ENCODE assay signal across 10 cellular contexts in the genomic region with DNA sequence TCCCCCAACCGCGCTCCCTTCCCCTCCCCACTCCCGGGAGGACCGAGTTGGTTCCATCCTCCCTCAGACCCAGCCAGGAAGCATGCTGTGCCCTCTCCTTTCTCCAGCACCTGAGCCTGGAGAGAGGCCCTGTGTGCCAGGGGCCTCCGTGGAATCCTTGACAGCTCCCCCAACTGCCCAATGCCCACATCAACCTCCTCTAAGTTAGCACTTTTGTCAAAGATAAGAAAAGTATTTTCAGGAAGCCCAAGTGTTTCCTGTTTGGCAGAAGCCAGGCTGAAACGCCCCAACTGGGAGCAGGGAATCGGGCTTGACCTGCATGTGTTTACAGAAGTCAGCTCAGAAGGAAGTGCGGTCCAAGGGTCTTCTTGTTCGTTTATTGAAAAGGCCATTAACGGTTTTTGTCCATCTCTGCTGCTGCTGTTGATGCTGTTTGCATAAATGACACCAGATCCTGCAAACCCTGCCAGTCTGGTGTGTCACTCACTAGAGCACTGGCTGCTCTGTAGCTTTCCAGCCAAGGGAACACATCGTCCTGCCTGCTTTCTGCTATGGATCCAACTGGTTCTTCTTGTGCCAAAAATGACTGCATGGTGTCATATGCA. TPM values are rescaled to one million over a fixed set of nuclear protein-coding genes. Genes with fewer than 3 reads are reported as not detected.
DNase-seq lines count a peak whose midpoint lies in the region; ATAC-seq, FAIRE-seq and TF ChIP-seq lines count a peak whose summit lies in the region.
"Had no signal": no experiment of that assay in that cellular context is flagged by ENCODE, and none has a peak within 500 bp of the region (broad histone marks: within the 10 kb centered on the region; RNA-seq: fewer than 3 reads in every experiment).

No MANE protein-coding gene starts in this region.

- no peaks in the 10 kb centered on the region for H3K79me1 ChIP-seq in H1 (ENCODE audit: low read depth, low read length)

- H3K56ac ChIP-seq in H1 (replicated peaks; ENCODE audit: insufficient read length, low read depth, low read length) = no peak overlapping the region

- no peak overlapping the region for H3K4me3 Mint-ChIP-seq in activated CD4-positive, alpha-beta T cell treated with anti-CD3 and anti-CD28 coated beads for 36 hours
- no peak overlapping the region for H3K4me3 Mint-ChIP-seq in activated CD4-positive, alpha-beta T cell treated with anti-CD3 and anti-CD28 coated beads, Interleukin-2, amount 10 ng/mL, durations not matched to agents 7 days and 5 days
- H3K4me3 Mint-ChIP-seq: immature natural killer cell had no signal

- H3K9me3 ChIP-seq in H1 (ENCODE audit: insufficient read depth in 2 of 2, low read depth in 1 of 2, low read length in 1 of 2) (no peaks in the 10 kb centered on the region), transverse colon (no peaks in the 10 kb centered on the region)

- H3K18ac ChIP-seq in H1 (ENCODE audit: extremely low read depth, low read length) = no peak overlapping the region

- no peaks in the 10 kb centered on the region for H3K79me2 ChIP-seq in H1 (ENCODE audit: control insufficient read depth in 1 of 2, insufficient read depth in 2 of 2, low read length in 2 of 2)

- H3K9ac ChIP-seq in H1 (replicated peaks in 1 of 4; ENCODE audit: extremely low read depth in 1 of 4, low read depth in 3 of 4, low read length in 3 of 4) = no peak overlapping the region

- H2BK5ac ChIP-seq in H1 (ENCODE audit: low read depth, low read length) = no peak overlapping the region

- H3K23me2 ChIP-seq in H1 (ENCODE audit: low read depth, low read length) = no peaks in the 10 kb centered on the region

- no peak overlapping the region for H2BK120ac ChIP-seq in H1 (replicated peaks; ENCODE audit: low read depth, low read length)

- H3K36me3 Mint-ChIP-seq in activated CD4-positive, alpha-beta T cell treated with anti-CD3 and anti-CD28 coated beads for 36 hours (ENCODE audit: low read depth) = no peaks in the 10 kb centered on the region
- no peaks in the 10 kb centered on the region for H3K36me3 Mint-ChIP-seq in activated CD4-positive, alpha-beta T cell treated with anti-CD3 and anti-CD28 coated beads, Interleukin-2, amount 10 ng/mL, durations not matched to agents 7 days and 5 days (ENCODE audit: low read depth)
- H3K36me3 Mint-ChIP-seq: immature natural killer cell had no signal

- ATAC-seq in activated CD4-positive, alpha-beta T cell treated with anti-CD3 and anti-CD28 coated beads for 36 hours = no peak
- ATAC-seq in GM21515 (IDR thresholded peaks at IDR 0.05; ENCODE audit: unreplicated experiment) = no peak

- no peaks in the 10 kb centered on the region for H3K9me3 Mint-ChIP-seq in activated CD4-positive, alpha-beta T cell treated with anti-CD3 and anti-CD28 coated beads for 36 hours (ENCODE audit: low read depth)
- H3K9me3 Mint-ChIP-seq in activated CD4-positive, alpha-beta T cell treated with anti-CD3 and anti-CD28 coated beads, Interleukin-2, amount 10 ng/mL, durations not matched to agents 7 days and 5 days = peaks cover 3% of the 10 kb centered on the region
- H3K9me3 Mint-ChIP-seq: immature natural killer cell had no signal

- H3K4me1 Mint-ChIP-seq in activated CD4-positive, alpha-beta T cell treated with anti-CD3 and anti-CD28 coated beads for 36 hours = peaks cover 22% of the 10 kb centered on the region
- no peaks in the 10 kb centered on the region for H3K4me1 Mint-ChIP-seq in activated CD4-positive, alpha-beta T cell treated with anti-CD3 and anti-CD28 coated beads, Interleukin-2, amount 10 ng/mL, durations not matched to agents 7 days and 5 days
- H3K4me1 Mint-ChIP-seq: immature natural killer cell had no signal

- peak; percentile 3 for DNase-seq in activated CD4-positive, alpha-beta T cell treated with anti-CD3 and anti-CD28 coated beads for 36 hours
- DNase-seq in activated CD4-positive, alpha-beta T cell treated with anti-CD3 and anti-CD28 coated beads, Interleukin-2, amount 50 U/mL, for 4 hours = no peak
- DNase-seq in H1 (ENCODE audit: low read depth in 1 of 2, low spot score in 2 of 2) (no peak), mesenteric fat pad (ENCODE audit: low spot score) (peak; percentile 85), transverse colon (no peak)
- DNase-seq in activated CD4-positive, alpha-beta T cell treated with anti-CD3 and anti-CD28 coated beads, Interleukin-2, amount 10 ng/mL, durations not matched to agents 7 days and 5 days = no peak
- no peak for DNase-seq in activated CD4-positive, alpha-beta T cell treated with anti-CD3 and anti-CD28 coated beads for 48 hours
- DNase-seq: immature natural killer cell; NK-92 treated with Interleukin-12 subunit alpha and Interleukin-12 subunit beta, amount 100 ng/mL, for 24 hours had no signal

- no peak overlapping the region; the same call in 1 of the 2 replicates for H2BK12ac ChIP-seq in H1 (ENCODE audit: low read depth, low read length)

- H3K14ac ChIP-seq in H1 (ENCODE audit: insufficient read length) = no peak overlapping the region

- in situ Hi-C loops in transverse colon (cut with MboI; ENCODE audit: low pct_ligation_motif_present in 1 of 4, low pct_unique_long_range_greater_than_20kb in 1 of 4, low sequenced_read_pairs in 3 of 4) = no loop called here

- peak overlapping the region; percentile 92; the same call in 1 of the 2 replicates for H2BK15ac ChIP-seq in H1 (ENCODE audit: low read length)

- H3K23ac ChIP-seq in H1 (ENCODE audit: insufficient read length) = no peak overlapping the region

- no peak overlapping the region for H2AFZ ChIP-seq in H1 (ENCODE audit: low read length)

- H3K27me3 ChIP-seq in H1 (replicated peaks in 1 of 4; ENCODE audit: control insufficient read depth in 3 of 4, extremely low read depth in 1 of 4, insufficient read depth in 3 of 4, low read length in 3 of 4) = peaks cover 0 to 2% (median 0%) of the 10 kb centered on the region in 4 experiments; a peak in 1 of 7 replicates
- H3K27me3 ChIP-seq in transverse colon = no peaks in the 10 kb centered on the region

- intact Hi-C loops in activated CD4-positive, alpha-beta T cell treated with anti-CD3 and anti-CD28 coated beads for 36 hours (cut with DNase I, micrococcal nuclease) = loop anchor here in 1 of 2 experiments (1.0 kb wide), 1 partner anchor 15 kb away; no protein-coding TSS in a partner anchor
- intact Hi-C loops in transverse colon (cut with DNase I; ENCODE audit: low total_unique reads) = no loop called here

- H3K27ac Mint-ChIP-seq in activated CD4-positive, alpha-beta T cell treated with anti-CD3 and anti-CD28 coated beads for 36 hours = no peak overlapping the region
- no peak overlapping the region for H3K27ac Mint-ChIP-seq in activated CD4-positive, alpha-beta T cell treated with anti-CD3 and anti-CD28 coated beads, Interleukin-2, amount 10 ng/mL, durations not matched to agents 7 days and 5 days

- TF ChIP-seq POLR2A in H1 (IDR thresholded peaks at IDR 0.05; ENCODE audit: control extremely low read depth in 1 of 2, low read depth in 2 of 2, low read length in 2 of 2) (no peak), transverse colon (IDR thresholded peaks at IDR 0.05) (no peak)

- no peak for FAIRE-seq in H1 (lab: Jason Lieb, UNC)

- TF ChIP-seq RAD21 in H1 (IDR thresholded peaks at IDR 0.05 in 1 of 2, conservative IDR thresholded peaks at IDR 0.05 in 1 of 2; ENCODE audit: low read depth in 2 of 2, low read length in 2 of 2) = no peak

- no peak overlapping the region for H3K4ac ChIP-seq in H1 (replicated peaks; ENCODE audit: insufficient read length, low read depth, low read length)

- H4K20me1 ChIP-seq in H1 (replicated peaks in 1 of 2; ENCODE audit: control insufficient read depth in 1 of 2, insufficient read depth in 2 of 2, low read length in 2 of 2) = no peaks in the 10 kb centered on the region

- H3K36me3 ChIP-seq in H1 (ENCODE audit: control insufficient read depth in 2 of 4, insufficient read depth in 4 of 4, low read length in 3 of 4) = no peaks in the 10 kb centered on the region
- H3K36me3 ChIP-seq in transverse colon = no peaks in the 10 kb centered on the region

- H3K4me1 ChIP-seq in H1 (replicated peaks in 1 of 4; ENCODE audit: control insufficient read depth in 3 of 4, insufficient read depth in 4 of 4, low read length in 3 of 4) (peaks cover 0 to 6% (median 4%) of the 10 kb centered on the region in 4 experiments; a peak in 4 of 7 replicates), transverse colon (peaks cover 0 to 11% (median 1%) of the 10 kb centered on the region in 4 donors)

- no peak for TF ChIP-seq EP300 in H1 (IDR thresholded peaks at IDR 0.05; ENCODE audit: borderline replicate concordance in 1 of 2, low read depth in 2 of 2, low read length in 2 of 2)
- no peak for TF ChIP-seq EP300 in transverse colon (IDR thresholded peaks at IDR 0.05; ENCODE audit: low read depth)

- 86% methylated on average over 11 of the region's 11 CpGs; no CpG with 5 or more reads in 1 of the 2 experiments for WGBS in H1 (ENCODE audit: extremely low coverage in 1 of 2, insufficient coverage in 1 of 2, insufficient read length in 1 of 2, insufficient replicate concordance in 2 of 2, low coverage in 1 of 2, low lambda C conversion rate in 2 of 2, missing lambda C conversion rate in 1 of 2), 2 experiments
- 38% methylated on average over 11 of the region's 11 CpGs; no CpG with 5 or more reads in 1 of the 2 donors for WGBS in transverse colon (ENCODE audit: low coverage in 1 of 2), 2 donors

- H4K5ac ChIP-seq in H1 (ENCODE audit: insufficient read length, low read depth, low read length) = no peak overlapping the region

- TF ChIP-seq CTCF in H1 (IDR thresholded peaks at IDR 0.05; ENCODE audit: control extremely low read depth in 1 of 3, insufficient read depth in 1 of 3, low read depth in 1 of 3, low read length in 3 of 3) = no peak
- no peak for TF ChIP-seq CTCF in transverse colon (IDR thresholded peaks at IDR 0.05)

- H3K27ac ChIP-seq in H1 (ENCODE audit: low read depth, low read length) = no peak overlapping the region
- peak overlapping the region; percentile 37 to 66 (median 40) for H3K27ac ChIP-seq in transverse colon

- no peak overlapping the region for H4K8ac ChIP-seq in H1 (ENCODE audit: extremely low read depth, insufficient read depth, low read length)

- no peaks in the 10 kb centered on the region for H3K27me3 Mint-ChIP-seq in activated CD4-positive, alpha-beta T cell treated with anti-CD3 and anti-CD28 coated beads for 36 hours
- H3K27me3 Mint-ChIP-seq in activated CD4-positive, alpha-beta T cell treated with anti-CD3 and anti-CD28 coated beads, Interleukin-2, amount 10 ng/mL, durations not matched to agents 7 days and 5 days = no peaks in the 10 kb centered on the region

- H3K4me3 ChIP-seq in H1 (ENCODE audit: extremely low read depth in 1 of 4, insufficient read depth in 2 of 4, low read depth in 3 of 4, low read length in 4 of 4) (no peak overlapping the region), transverse colon (no peak overlapping the region)

- H4K91ac ChIP-seq in H1 (replicated peaks; ENCODE audit: insufficient read length, low read length) = no peak overlapping the region

- H2AK5ac ChIP-seq in H1 (ENCODE audit: low read depth, low read length) = no peak overlapping the region

- H2BK20ac ChIP-seq in H1 (ENCODE audit: low read length) = 0 out of 2 replicates have a peak overlapping the region, but pooled peaks have one; percentile 50

- POLR2A ChIA-PET in activated CD4-positive, alpha-beta T cell treated with anti-CD3 and anti-CD28 coated beads for 36 hours (lab: Charles Lee) = no interaction called here
- POLR2A ChIA-PET in H1 (lab: Charles Lee; ENCODE audit: partially characterized antibody) = no interaction called here
- POLR2A ChIA-PET in activated CD4-positive, alpha-beta T cell treated with anti-CD3 and anti-CD28 coated beads, Interleukin-2, amount 10 ng/mL, durations not matched to agents 7 days and 5 days (lab: Charles Lee) = interaction anchor here (0.7 kb wide), 1 partner anchor 15 kb away, joined by 5 read pairs; no protein-coding TSS in a partner anchor

- CTCF ChIA-PET in activated CD4-positive, alpha-beta T cell treated with anti-CD3 and anti-CD28 coated beads for 36 hours (lab: Charles Lee) = interaction anchor here (0.6 to 1.5 kb wide), 3 partner anchors 21 to 292 kb away, joined by 3 to 9 read pairs (median 5); no protein-coding TSS in a partner anchor
- CTCF ChIA-PET in H1 (lab: Charles Lee; ENCODE audit: partially characterized antibody) = interaction anchor here (0.7 to 6.3 kb wide), 7 partner anchors 17 to 295 kb away, joined by 3 to 36 read pairs (median 6); no protein-coding TSS in a partner anchor
- CTCF ChIA-PET in activated CD4-positive, alpha-beta T cell treated with anti-CD3 and anti-CD28 coated beads, Interleukin-2, amount 10 ng/mL, durations not matched to agents 7 days and 5 days (lab: Charles Lee) = interaction anchor here (1.1 to 1.3 kb wide), 2 partner anchors 28 to 123 kb away, joined by 3 to 4 read pairs; no protein-coding TSS in a partner anchor

- no peak overlapping the region for H3K4me2 ChIP-seq in H1 (ENCODE audit: insufficient read depth in 1 of 2, low read depth in 2 of 2, low read length in 2 of 2)

RNA-seq across cellular contexts. Expression of a gene that starts 35.3 kb away (rescaled TPM):
- 10 to 100 TPM; 29.9 to 36.4 TPM for total RNA-seq in activated CD4-positive, alpha-beta T cell treated with anti-CD3 and anti-CD28 coated beads for 36 hours
- total RNA-seq in H1 (2021; fragmentation: NEBNext Ultra II Directional; extraction: Animal tissue kit (Norgen Biotek cat#: 25700)) = 3.4 and 3.5 TPM in 2 replicates
- polyA plus RNA-seq in H1 (2011; rRNA removed) = 1.2 and 1.9 TPM in 2 replicates
- polyA plus RNA-seq in H1 (2011; cell fraction: cytosol; rRNA removed) = 1.2 TPM
- polyA plus RNA-seq in H1 (2011; cell fraction: nucleus; rRNA removed) = 4.1 TPM
- 2.4 to 3.5 TPM (median 3.0 TPM) in 4 replicates for polyA plus RNA-seq in H1 (2012, experiment 1 of 2)
- polyA plus RNA-seq in H1 (2012, experiment 2 of 2) = 0.60 TPM
- 5.0 TPM for polyA plus RNA-seq in H1 (2013, experiment 1 of 2)
- 3.8 TPM for polyA plus RNA-seq in H1 (2013, experiment 2 of 2)
- 3.1 and 6.5 TPM in 2 replicates for polyA minus RNA-seq in H1 (2011; rRNA and poly(A)+ RNA removed)
- polyA minus RNA-seq in H1 (2011; cell fraction: cytosol; rRNA and poly(A)+ RNA removed) = 3.0 TPM
- 6.4 TPM for polyA minus RNA-seq in H1 (2011; cell fraction: nucleus; rRNA and poly(A)+ RNA removed)
- total RNA-seq in mesenteric fat pad = 409 TPM
- 100 to 1,000 TPM in 1 of 4 donors, 10 to 100 TPM in 3; 68.1 to 261 (median 75.6) TPM for total RNA-seq in transverse colon
- total RNA-seq in activated CD4-positive, alpha-beta T cell treated with anti-CD3 and anti-CD28 coated beads, Interleukin-2, amount 10 ng/mL, durations not matched to agents 7 days and 5 days = under 1 TPM; 0.87 to 0.92 TPM

RNA-seq across cellular contexts. Expression of a gene that starts 37.8 kb away (rescaled TPM):
- total RNA-seq in activated CD4-positive, alpha-beta T cell treated with anti-CD3 and anti-CD28 coated beads for 36 hours = 1 to 10 TPM in 1 of 2 experiments, under 1 TPM in 1; 0.82 to 1.2 TPM
- 17.0 TPM in 2 replicates for total RNA-seq in H1 (2021; fragmentation: NEBNext Ultra II Directional; extraction: Animal tissue kit (Norgen Biotek cat#: 25700))
- polyA plus RNA-seq in H1 (2011; rRNA removed) = 12.7 and 16.9 TPM in 2 replicates
- polyA plus RNA-seq in H1 (2011; cell fraction: cytosol; rRNA removed) = 12.6 TPM
- polyA plus RNA-seq in H1 (2011; cell fraction: nucleus; rRNA removed) = 47.0 TPM
- 15.7 to 18.9 TPM (median 17.7 TPM) in 4 replicates for polyA plus RNA-seq in H1 (2012, experiment 1 of 2)
- 7.2 TPM for polyA plus RNA-seq in H1 (2012, experiment 2 of 2)
- 11.2 TPM for polyA plus RNA-seq in H1 (2013, experiment 1 of 2)
- 11.0 TPM for polyA plus RNA-seq in H1 (2013, experiment 2 of 2)
- polyA minus RNA-seq in H1 (2011; rRNA and poly(A)+ RNA removed) = 14.5 and 14.8 TPM in 2 replicates
- polyA minus RNA-seq in H1 (2011; cell fraction: cytosol; rRNA and poly(A)+ RNA removed) = 10.6 TPM
- polyA minus RNA-seq in H1 (2011; cell fraction: nucleus; rRNA and poly(A)+ RNA removed) = 14.1 TPM
- 7.3 TPM for total RNA-seq in mesenteric fat pad
- total RNA-seq in transverse colon = 100 to 1,000 TPM in 2 of 4 donors, 10 to 100 TPM in 2; 59.7 to 889 (median 182) TPM
- not detected for total RNA-seq in activated CD4-positive, alpha-beta T cell treated with anti-CD3 and anti-CD28 coated beads, Interleukin-2, amount 10 ng/mL, durations not matched to agents 7 days and 5 days
- polyA plus RNA-seq: immature natural killer cell had no signal

Comparison
In these comparisons a context has a peak if more than half of its experiments do, and no peak if none do; other contexts are left out.
1. DNase-seq: peak in activated CD4-positive, alpha-beta T cell treated with anti-CD3 and anti-CD28 coated beads for 36 hours (single experiment) and mesenteric fat pad (single experiment); none in activated CD4-positive, alpha-beta T cell treated with anti-CD3 and anti-CD28 coated beads, Interleukin-2, amount 50 U/mL, for 4 hours (0 of 2), H1 (0 of 2), transverse colon (single experiment), activated CD4-positive, alpha-beta T cell treated with anti-CD3 and anti-CD28 coated beads, Interleukin-2, amount 10 ng/mL, durations not matched to agents 7 days and 5 days (single experiment) and activated CD4-positive, alpha-beta T cell treated with anti-CD3 and anti-CD28 coated beads for 48 hours (single experiment).